ENCODE assay signal across 10 cellular contexts in the genomic region with DNA sequence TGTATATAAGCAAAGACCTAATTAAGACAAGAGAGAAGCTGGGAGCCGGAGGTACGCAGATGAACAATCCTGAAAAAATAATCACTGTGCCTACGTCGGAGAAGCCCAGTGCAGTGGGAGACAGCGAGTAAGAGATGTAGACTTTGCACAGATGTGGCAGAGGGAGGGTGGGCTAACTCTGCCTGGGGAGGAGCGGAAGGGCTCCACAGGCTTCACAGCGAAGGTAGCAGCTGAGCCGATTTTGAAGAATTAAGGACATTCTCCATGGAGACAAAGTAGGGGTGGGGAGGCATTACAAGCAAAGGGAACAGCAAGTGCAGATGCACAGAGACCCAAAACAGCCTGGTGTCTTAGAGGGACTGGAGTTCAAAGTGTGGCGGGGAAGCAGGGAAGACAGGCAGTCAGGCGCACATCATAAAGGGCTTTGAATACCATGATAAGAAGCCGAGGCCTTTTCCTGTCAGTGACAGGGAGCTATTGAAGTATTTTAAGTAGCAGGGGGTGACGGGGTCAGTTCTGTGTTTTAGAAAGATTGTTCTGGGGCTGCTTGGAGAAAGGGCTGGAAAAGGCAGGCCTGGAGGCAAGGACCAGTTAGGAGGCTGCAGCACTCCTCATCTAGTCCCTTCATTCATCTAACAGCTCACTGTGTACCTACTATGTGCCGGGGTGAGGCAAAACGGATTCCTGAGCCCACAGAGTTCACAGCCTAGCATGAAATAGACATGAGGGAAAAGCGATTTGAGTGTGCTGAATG.
"Had no signal": no experiment of that assay in that cellular context is flagged by ENCODE, and none has a peak within 500 bp of the region (broad histone marks: within the 10 kb centered on the region; RNA-seq: fewer than 3 reads in every experiment).

No MANE protein-coding gene starts in this region.

- H3K9me3 ChIP-seq: heart left ventricle, left ventricle myocardium inferior, ovary, tibial artery, uterus had no signal

- H3K27ac ChIP-seq: heart left ventricle, left ventricle myocardium inferior, ovary, tibial artery, uterus had no signal

- H3K4me1 ChIP-seq: uterus had no signal

- H3K4me3 ChIP-seq: heart left ventricle, left ventricle myocardium inferior, ovary, tibial artery, uterus had no signal

- H3K36me3 ChIP-seq: heart left ventricle, left ventricle myocardium inferior, ovary, uterus had no signal

- H3K27me3 ChIP-seq: heart left ventricle, ovary, uterus had no signal

- ATAC-seq: activated CD4-positive, CD25-positive, alpha-beta regulatory T cell treated with anti-CD3 and anti-CD28 coated beads, Interleukin-2, amount 50 U/mL, for 24 hours; activated naive CD4-positive, alpha-beta T cell treated with anti-CD3 and anti-CD28 coated beads, Interleukin-2, amount 50 U/mL, for 72 hours had no signal

- DNase-seq: activated T-cell treated with anti-CD3 and anti-CD28 coated beads, Interleukin-2, amount 50 U/mL, for 1 hour; amniotic stem cell; heart left ventricle; left ventricle myocardium inferior; mesendoderm; ovary; tibial artery; uterus had no signal
